In genomic region chr4:85474818-85475630, GRCh38 we compare ENCODE assay signal across 2 cellular contexts.
A peak's percentile ranks its signal among the peaks of the same experiment; 100 is the strongest.
TF ChIP-seq lines count a peak whose summit lies in the region.

TSS of gene ARHGAP24 (plus strand) at chr4:85475150.

TF ChIP-seq in HEK293, 187 proteins besides CTCF, POLR2A, EP300 and RAD21 (continued from another document and continues in another):
- TF ChIP-seq, protein P1, sequence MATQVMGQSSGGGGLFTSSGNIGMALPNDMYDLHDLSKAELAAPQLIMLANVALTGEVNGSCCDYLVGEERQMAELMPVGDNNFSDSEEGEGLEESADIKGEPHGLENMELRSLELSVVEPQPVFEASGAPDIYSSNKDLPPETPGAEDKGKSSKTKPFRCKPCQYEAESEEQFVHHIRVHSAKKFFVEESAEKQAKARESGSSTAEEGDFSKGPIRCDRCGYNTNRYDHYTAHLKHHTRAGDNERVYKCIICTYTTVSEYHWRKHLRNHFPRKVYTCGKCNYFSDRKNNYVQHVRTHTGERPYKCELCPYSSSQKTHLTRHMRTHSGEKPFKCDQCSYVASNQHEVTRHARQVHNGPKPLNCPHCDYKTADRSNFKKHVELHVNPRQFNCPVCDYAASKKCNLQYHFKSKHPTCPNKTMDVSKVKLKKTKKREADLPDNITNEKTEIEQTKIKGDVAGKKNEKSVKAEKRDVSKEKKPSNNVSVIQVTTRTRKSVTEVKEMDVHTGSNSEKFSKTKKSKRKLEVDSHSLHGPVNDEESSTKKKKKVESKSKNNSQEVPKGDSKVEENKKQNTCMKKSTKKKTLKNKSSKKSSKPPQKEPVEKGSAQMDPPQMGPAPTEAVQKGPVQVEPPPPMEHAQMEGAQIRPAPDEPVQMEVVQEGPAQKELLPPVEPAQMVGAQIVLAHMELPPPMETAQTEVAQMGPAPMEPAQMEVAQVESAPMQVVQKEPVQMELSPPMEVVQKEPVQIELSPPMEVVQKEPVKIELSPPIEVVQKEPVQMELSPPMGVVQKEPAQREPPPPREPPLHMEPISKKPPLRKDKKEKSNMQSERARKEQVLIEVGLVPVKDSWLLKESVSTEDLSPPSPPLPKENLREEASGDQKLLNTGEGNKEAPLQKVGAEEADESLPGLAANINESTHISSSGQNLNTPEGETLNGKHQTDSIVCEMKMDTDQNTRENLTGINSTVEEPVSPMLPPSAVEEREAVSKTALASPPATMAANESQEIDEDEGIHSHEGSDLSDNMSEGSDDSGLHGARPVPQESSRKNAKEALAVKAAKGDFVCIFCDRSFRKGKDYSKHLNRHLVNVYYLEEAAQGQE (tag by site-specific recombination; IDR thresholded peaks at IDR 0.05) = no peak
- TF ChIP-seq PRDM2 (tag by site-specific recombination; IDR thresholded peaks at IDR 0.05; ENCODE audit: borderline replicate concordance) (no peak), GLIS2 (tag by site-specific recombination; IDR thresholded peaks at IDR 0.05) (peak; percentile 62), ZNF571 (tag by site-specific recombination; IDR thresholded peaks at IDR 0.05) (no peak), ZNF174 (tag by site-specific recombination; IDR thresholded peaks at IDR 0.05) (no peak), ZNF354C (tag by site-specific recombination; IDR thresholded peaks at IDR 0.05; ENCODE audit: borderline replicate concordance, low read depth) (no peak), ZNF660 (tag by site-specific recombination; IDR thresholded peaks at IDR 0.05) (peak; percentile 68; the same call in 1 of the 2 replicates), ZNF311 (tag by site-specific recombination; IDR thresholded peaks at IDR 0.05; ENCODE audit: borderline replicate concordance) (no peak), ZNF404 (tag by site-specific recombination; IDR thresholded peaks at IDR 0.05) (no peak), ZBTB7A (tag by site-specific recombination; IDR thresholded peaks at IDR 0.05; ENCODE audit: low read depth) (no peak), ZBTB20 (tag by site-specific recombination; IDR thresholded peaks at IDR 0.05) (peak; percentile 46; the same call in 1 of the 2 replicates), HOXA7 (CRISPR knock-in tag; IDR thresholded peaks at IDR 0.05; ENCODE audit: borderline replicate concordance) (no peak), ZNF473 (tag by site-specific recombination; IDR thresholded peaks at IDR 0.05) (no peak), ZNF24 (tag by site-specific recombination; IDR thresholded peaks at IDR 0.05) (no peak)
- TF ChIP-seq, protein P2, sequence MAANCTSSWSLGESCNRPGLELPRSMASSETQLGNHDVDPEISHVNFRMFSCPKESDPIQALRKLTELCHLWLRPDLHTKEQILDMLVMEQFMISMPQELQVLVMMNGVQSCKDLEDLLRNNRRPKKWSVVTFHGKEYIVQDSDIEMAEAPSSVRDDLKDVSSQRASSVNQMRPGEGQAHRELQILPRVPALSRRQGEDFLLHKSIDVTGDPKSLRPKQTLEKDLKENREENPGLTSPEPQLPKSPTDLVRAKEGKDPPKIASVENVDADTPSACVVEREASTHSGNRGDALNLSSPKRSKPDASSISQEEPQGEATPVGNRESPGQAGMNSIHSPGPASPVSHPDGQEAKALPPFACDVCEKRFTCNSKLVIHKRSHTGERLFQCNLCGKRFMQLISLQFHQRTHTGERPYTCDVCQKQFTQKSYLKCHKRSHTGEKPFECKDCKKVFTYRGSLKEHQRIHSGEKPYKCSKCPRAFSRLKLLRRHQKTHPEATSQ (tag by site-specific recombination; IDR thresholded peaks at IDR 0.05) = no peak

TF ChIP-seq in HepG2, 621 proteins besides CTCF, POLR2A, EP300 and RAD21 (continued from another document and continues in another):
- TF ChIP-seq ELK4 (CRISPR knock-in tag; IDR thresholded peaks at IDR 0.05; ENCODE audit: borderline replicate concordance) (no peak), NFIB (CRISPR knock-in tag; IDR thresholded peaks at IDR 0.05; ENCODE audit: borderline replicate concordance) (no peak), MAFF (IDR thresholded peaks at IDR 0.05; ENCODE audit: low read depth, low read length) (no peak), FOSL1 (CRISPR knock-in tag; IDR thresholded peaks at IDR 0.05; ENCODE audit: borderline replicate concordance) (no peak), ZNF572 (CRISPR knock-in tag; IDR thresholded peaks at IDR 0.05) (no peak), ZNF773 (CRISPR knock-in tag; IDR thresholded peaks at IDR 0.05; ENCODE audit: borderline replicate concordance) (no peak), ZBTB3 (CRISPR knock-in tag; IDR thresholded peaks at IDR 0.05; ENCODE audit: borderline replicate concordance, low read depth) (no peak), SSRP1 (CRISPR knock-in tag; IDR thresholded peaks at IDR 0.05) (no peak), MAZ (IDR thresholded peaks at IDR 0.05; ENCODE audit: borderline replicate concordance, low read depth, low read length) (no peak), MAZ (CRISPR knock-in tag; IDR thresholded peaks at IDR 0.05; ENCODE audit: low read depth) (peak; percentile 65; the same call in 1 of the 2 replicates), KMT2A (CRISPR knock-in tag; IDR thresholded peaks at IDR 0.05) (no peak), ZSCAN20 (CRISPR knock-in tag; IDR thresholded peaks at IDR 0.05; ENCODE audit: borderline replicate concordance) (no peak), KLF13 (CRISPR knock-in tag; IDR thresholded peaks at IDR 0.05) (no peak), RBM39 (IDR thresholded peaks at IDR 0.05; ENCODE audit: low read depth, low read length, poor library complexity, severe bottlenecking) (peak; percentile 11), CREBL2 (CRISPR knock-in tag; IDR thresholded peaks at IDR 0.05; ENCODE audit: borderline replicate concordance) (no peak), ARNTL (CRISPR knock-in tag; IDR thresholded peaks at IDR 0.05) (no peak), SAP130 (CRISPR knock-in tag; IDR thresholded peaks at IDR 0.05; ENCODE audit: low read depth) (peak; percentile 68), SMAD3 (CRISPR knock-in tag; IDR thresholded peaks at IDR 0.05) (peak; percentile 76), AGO1 (IDR thresholded peaks at IDR 0.05; ENCODE audit: low read depth, low read length, poor library complexity, severe bottlenecking) (no peak), ZNF782 (CRISPR knock-in tag; IDR thresholded peaks at IDR 0.05; ENCODE audit: borderline replicate concordance) (no peak), ZKSCAN1 (IDR thresholded peaks at IDR 0.05; ENCODE audit: low read length) (no peak), HOXA5 (CRISPR knock-in tag; IDR thresholded peaks at IDR 0.05) (peak; percentile 45; the same call in 1 of the 2 replicates), RFXANK (CRISPR knock-in tag; IDR thresholded peaks at IDR 0.05) (peak; percentile 35; the same call in 1 of the 2 replicates), POLR2AphosphoS5 (IDR thresholded peaks at IDR 0.05; ENCODE audit: low read depth, low read length) (no peak), SMYD3 (CRISPR knock-in tag; IDR thresholded peaks at IDR 0.05) (no peak), NFE2L1 (CRISPR knock-in tag; IDR thresholded peaks at IDR 0.05; ENCODE audit: borderline replicate concordance) (no peak)
- TF ChIP-seq, protein P3, sequence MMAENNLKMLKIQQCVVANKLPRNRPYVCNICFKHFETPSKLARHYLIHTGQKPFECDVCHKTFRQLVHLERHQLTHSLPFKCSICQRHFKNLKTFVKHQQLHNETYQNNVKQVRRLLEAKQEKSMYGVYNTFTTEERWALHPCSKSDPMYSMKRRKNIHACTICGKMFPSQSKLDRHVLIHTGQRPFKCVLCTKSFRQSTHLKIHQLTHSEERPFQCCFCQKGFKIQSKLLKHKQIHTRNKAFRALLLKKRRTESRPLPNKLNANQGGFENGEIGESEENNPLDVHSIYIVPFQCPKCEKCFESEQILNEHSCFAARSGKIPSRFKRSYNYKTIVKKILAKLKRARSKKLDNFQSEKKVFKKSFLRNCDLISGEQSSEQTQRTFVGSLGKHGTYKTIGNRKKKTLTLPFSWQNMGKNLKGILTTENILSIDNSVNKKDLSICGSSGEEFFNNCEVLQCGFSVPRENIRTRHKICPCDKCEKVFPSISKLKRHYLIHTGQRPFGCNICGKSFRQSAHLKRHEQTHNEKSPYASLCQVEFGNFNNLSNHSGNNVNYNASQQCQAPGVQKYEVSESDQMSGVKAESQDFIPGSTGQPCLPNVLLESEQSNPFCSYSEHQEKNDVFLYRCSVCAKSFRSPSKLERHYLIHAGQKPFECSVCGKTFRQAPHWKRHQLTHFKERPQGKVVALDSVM (CRISPR knock-in tag; IDR thresholded peaks at IDR 0.05) = no peak
- TF ChIP-seq, protein P4, sequence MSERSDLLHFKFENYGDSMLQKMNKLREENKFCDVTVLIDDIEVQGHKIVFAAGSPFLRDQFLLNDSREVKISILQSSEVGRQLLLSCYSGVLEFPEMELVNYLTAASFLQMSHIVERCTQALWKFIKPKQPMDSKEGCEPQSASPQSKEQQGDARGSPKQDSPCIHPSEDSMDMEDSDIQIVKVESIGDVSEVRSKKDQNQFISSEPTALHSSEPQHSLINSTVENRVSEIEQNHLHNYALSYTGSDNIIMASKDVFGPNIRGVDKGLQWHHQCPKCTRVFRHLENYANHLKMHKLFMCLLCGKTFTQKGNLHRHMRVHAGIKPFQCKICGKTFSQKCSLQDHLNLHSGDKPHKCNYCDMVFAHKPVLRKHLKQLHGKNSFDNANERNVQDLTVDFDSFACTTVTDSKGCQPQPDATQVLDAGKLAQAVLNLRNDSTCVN (CRISPR knock-in tag; IDR thresholded peaks at IDR 0.05; ENCODE audit: borderline replicate concordance) = no peak
- TF ChIP-seq, protein P5, sequence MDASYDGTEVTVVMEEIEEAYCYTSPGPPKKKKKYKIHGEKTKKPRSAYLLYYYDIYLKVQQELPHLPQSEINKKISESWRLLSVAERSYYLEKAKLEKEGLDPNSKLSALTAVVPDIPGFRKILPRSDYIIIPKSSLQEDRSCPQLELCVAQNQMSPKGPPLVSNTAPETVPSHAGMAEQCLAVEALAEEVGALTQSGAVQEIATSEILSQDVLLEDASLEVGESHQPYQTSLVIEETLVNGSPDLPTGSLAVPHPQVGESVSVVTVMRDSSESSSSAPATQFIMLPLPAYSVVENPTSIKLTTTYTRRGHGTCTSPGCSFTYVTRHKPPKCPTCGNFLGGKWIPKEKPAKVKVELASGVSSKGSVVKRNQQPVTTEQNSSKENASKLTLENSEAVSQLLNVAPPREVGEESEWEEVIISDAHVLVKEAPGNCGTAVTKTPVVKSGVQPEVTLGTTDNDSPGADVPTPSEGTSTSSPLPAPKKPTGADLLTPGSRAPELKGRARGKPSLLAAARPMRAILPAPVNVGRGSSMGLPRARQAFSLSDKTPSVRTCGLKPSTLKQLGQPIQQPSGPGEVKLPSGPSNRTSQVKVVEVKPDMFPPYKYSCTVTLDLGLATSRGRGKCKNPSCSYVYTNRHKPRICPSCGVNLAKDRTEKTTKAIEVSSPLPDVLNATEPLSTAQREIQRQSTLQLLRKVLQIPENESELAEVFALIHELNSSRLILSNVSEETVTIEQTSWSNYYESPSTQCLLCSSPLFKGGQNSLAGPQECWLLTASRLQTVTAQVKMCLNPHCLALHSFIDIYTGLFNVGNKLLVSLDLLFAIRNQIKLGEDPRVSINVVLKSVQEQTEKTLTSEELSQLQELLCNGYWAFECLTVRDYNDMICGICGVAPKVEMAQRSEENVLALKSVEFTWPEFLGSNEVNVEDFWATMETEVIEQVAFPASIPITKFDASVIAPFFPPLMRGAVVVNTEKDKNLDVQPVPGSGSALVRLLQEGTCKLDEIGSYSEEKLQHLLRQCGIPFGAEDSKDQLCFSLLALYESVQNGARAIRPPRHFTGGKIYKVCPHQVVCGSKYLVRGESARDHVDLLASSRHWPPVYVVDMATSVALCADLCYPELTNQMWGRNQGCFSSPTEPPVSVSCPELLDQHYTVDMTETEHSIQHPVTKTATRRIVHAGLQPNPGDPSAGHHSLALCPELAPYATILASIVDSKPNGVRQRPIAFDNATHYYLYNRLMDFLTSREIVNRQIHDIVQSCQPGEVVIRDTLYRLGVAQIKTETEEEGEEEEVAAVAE (CRISPR knock-in tag; IDR thresholded peaks at IDR 0.05; ENCODE audit: borderline replicate concordance) = no peak
- TF ChIP-seq, protein P6, sequence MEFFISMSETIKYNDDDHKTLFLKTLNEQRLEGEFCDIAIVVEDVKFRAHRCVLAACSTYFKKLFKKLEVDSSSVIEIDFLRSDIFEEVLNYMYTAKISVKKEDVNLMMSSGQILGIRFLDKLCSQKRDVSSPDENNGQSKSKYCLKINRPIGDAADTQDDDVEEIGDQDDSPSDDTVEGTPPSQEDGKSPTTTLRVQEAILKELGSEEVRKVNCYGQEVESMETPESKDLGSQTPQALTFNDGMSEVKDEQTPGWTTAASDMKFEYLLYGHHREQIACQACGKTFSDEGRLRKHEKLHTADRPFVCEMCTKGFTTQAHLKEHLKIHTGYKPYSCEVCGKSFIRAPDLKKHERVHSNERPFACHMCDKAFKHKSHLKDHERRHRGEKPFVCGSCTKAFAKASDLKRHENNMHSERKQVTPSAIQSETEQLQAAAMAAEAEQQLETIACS (CRISPR knock-in tag; IDR thresholded peaks at IDR 0.05) = 0 out of 2 replicates have a peak, but pooled peaks have one; percentile 18
- TF ChIP-seq, protein P7, sequence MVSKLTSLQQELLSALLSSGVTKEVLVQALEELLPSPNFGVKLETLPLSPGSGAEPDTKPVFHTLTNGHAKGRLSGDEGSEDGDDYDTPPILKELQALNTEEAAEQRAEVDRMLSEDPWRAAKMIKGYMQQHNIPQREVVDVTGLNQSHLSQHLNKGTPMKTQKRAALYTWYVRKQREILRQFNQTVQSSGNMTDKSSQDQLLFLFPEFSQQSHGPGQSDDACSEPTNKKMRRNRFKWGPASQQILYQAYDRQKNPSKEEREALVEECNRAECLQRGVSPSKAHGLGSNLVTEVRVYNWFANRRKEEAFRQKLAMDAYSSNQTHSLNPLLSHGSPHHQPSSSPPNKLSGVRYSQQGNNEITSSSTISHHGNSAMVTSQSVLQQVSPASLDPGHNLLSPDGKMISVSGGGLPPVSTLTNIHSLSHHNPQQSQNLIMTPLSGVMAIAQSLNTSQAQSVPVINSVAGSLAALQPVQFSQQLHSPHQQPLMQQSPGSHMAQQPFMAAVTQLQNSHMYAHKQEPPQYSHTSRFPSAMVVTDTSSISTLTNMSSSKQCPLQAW (CRISPR knock-in tag; IDR thresholded peaks at IDR 0.05) = peak; percentile 35; the same call in 1 of the 2 replicates
